Comparison of ENCODE assay signal across 1 cellular context in genomic region chr15:95470997-95471692, GRCh38.
TF ChIP-seq lines count a peak whose summit lies in the region.

No MANE protein-coding gene starts in this region.

TF ChIP-seq in liver, 16 proteins besides CTCF, POLR2A, EP300 and RAD21 (continued from another document):
- TF ChIP-seq, protein P1, sequence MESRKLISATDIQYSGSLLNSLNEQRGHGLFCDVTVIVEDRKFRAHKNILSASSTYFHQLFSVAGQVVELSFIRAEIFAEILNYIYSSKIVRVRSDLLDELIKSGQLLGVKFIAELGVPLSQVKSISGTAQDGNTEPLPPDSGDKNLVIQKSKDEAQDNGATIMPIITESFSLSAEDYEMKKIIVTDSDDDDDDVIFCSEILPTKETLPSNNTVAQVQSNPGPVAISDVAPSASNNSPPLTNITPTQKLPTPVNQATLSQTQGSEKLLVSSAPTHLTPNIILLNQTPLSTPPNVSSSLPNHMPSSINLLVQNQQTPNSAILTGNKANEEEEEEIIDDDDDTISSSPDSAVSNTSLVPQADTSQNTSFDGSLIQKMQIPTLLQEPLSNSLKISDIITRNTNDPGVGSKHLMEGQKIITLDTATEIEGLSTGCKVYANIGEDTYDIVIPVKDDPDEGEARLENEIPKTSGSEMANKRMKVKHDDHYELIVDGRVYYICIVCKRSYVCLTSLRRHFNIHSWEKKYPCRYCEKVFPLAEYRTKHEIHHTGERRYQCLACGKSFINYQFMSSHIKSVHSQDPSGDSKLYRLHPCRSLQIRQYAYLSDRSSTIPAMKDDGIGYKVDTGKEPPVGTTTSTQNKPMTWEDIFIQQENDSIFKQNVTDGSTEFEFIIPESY (IDR thresholded peaks at IDR 0.05) = no peak
- TF ChIP-seq RXRA (IDR thresholded peaks at IDR 0.05) = peak in 1 of 2 donors; percentile 44
TF ChIP-seq in liver: peak in this region for 3.
